Comparison of ENCODE assay signal across 24 cellular contexts in the genomic region with DNA sequence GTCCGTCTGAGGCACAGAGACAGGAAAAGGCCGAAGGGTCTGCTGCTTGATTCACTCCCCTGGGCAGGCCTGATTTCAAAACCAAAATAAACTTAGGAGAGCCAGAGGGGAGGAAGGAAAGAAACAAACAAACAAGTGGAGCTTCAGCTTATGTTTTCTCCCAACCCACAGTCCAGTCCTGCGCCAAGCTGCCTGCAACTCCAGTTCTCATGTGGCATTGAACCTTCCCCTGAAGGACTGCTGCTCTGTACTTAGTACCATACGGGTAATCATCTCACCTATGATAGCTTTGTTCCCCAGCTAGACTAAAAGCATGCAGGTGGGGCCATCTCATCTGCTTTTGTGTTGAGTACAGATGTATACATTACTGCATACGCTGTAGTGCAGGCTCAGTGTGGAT.
"Had no signal": no experiment of that assay in that cellular context is flagged by ENCODE, and none has a peak within 500 bp of the region (broad histone marks: within the 10 kb centered on the region; RNA-seq: fewer than 3 reads in every experiment).

No MANE protein-coding gene starts in this region.

- ATAC-seq: activated CD4-positive, alpha-beta T cell treated with anti-CD3 and anti-CD28 coated beads for 36 hours; activated T-helper 17 cell treated with anti-CD3 and anti-CD28 coated beads, Interleukin-2, amount 50 U/mL, for 72 hours; T-helper 17 cell had no signal

- DNase-seq: activated B cell treated with CpG ODN at 0.5 μM for 24 hours; activated CD4-positive, alpha-beta T cell treated with anti-CD3 and anti-CD28 coated beads for 36 hours; activated CD4-positive, alpha-beta T cell treated with anti-CD3 and anti-CD28 coated beads, Interleukin-2, amount 50 U/mL, for 4 hours; activated CD8-positive, alpha-beta memory T cell treated with anti-CD3 and anti-CD28 coated beads for 24 hours; activated CD8-positive, alpha-beta memory T cell treated with anti-CD3 and anti-CD28 coated beads, Interleukin-2, amount 50 U/mL, for 4 hours; activated naive CD4-positive, alpha-beta T cell; activated T-cell treated with anti-CD3 and anti-CD28 coated beads, Interleukin-2, amount 50 U/mL, for 24 hours; adrenal gland; cerebellar nuclear complex; effector CD8-positive, alpha-beta T cell; erythroblast; foreskin fibroblast; kidney; midbrain; right cardiac atrium; stimulated activated CD4-positive, alpha-beta T cell treated with anti-CD3 and anti-CD28 coated beads, Interleukin-15, amount 100 ng/mL, for 24 hours; stimulated activated CD8-positive, alpha-beta memory T cell treated with anti-CD3 and anti-CD28 coated beads, Interleukin-4, amount 100 ng/mL, for 48 hours; stimulated activated naive CD4-positive, alpha-beta T cell treated with Interleukin-2 at 50 U/mL for 16 hours; SW 1271; T-helper 17 cell had no signal

- H3K27ac ChIP-seq: prostate gland, tibial nerve had no signal

- H3K9me3 ChIP-seq: adrenal gland, prostate gland, tibial nerve had no signal

- H3K27me3 ChIP-seq: adrenal gland, tibial nerve had no signal

- H3K4me3 ChIP-seq: prostate gland, smooth muscle cell, tibial nerve had no signal

- H3K36me3 ChIP-seq: adrenal gland, prostate gland, tibial nerve had no signal

- H3K4me1 ChIP-seq: prostate gland, tibial nerve had no signal
